ENCODE assay signal across 16 cellular contexts in genomic region chr1:172277989-172278388, GRCh38.
"Had no signal": no experiment of that assay in that cellular context is flagged by ENCODE, and none has a peak within 500 bp of the region (broad histone marks: within the 10 kb centered on the region; RNA-seq: fewer than 3 reads in every experiment).

No MANE protein-coding gene starts in this region.

- H3K36me3 Mint-ChIP-seq: memory B cell, T-cell had no signal

- H3K27me3 ChIP-seq: heart left ventricle, tibial artery had no signal

- FAIRE-seq: kidney had no signal

- H3K27ac ChIP-seq: heart left ventricle, left ventricle myocardium inferior, tibial artery, VCaP had no signal

- H3K27ac Mint-ChIP-seq: activated CD4-positive, alpha-beta memory T cell treated with anti-CD3 and anti-CD28 coated beads, Interleukin-2, amount 10 ng/mL, durations not matched to agents 7 days and 5 days; activated naive CD4-positive, alpha-beta T cell treated with anti-CD3 and anti-CD28 coated beads for 36 hours; memory B cell; nephron progenitor cell; T-cell had no signal

- DNase-seq: activated CD4-positive, alpha-beta memory T cell treated with anti-CD3 and anti-CD28 coated beads, Interleukin-2, amount 10 ng/mL, durations not matched to agents 7 days and 5 days; activated CD8-positive, alpha-beta memory T cell treated with anti-CD3 and anti-CD28 coated beads, Interleukin-2, amount 50 U/mL, for 4 hours; activated naive CD4-positive, alpha-beta T cell treated with anti-CD3 and anti-CD28 coated beads for 36 hours; caudate nucleus; effector CD4-positive, alpha-beta T cell; heart left ventricle; kidney; left ventricle myocardium inferior; nephron progenitor cell; T-cell; T1000; tibial artery had no signal

- H3K9me3 Mint-ChIP-seq: activated CD4-positive, alpha-beta memory T cell treated with anti-CD3 and anti-CD28 coated beads, Interleukin-2, amount 10 ng/mL, durations not matched to agents 7 days and 5 days; activated naive CD4-positive, alpha-beta T cell treated with anti-CD3 and anti-CD28 coated beads for 36 hours; memory B cell; nephron progenitor cell; T-cell had no signal

- H3K9me3 ChIP-seq: heart left ventricle, left ventricle myocardium inferior, tibial artery had no signal

- H3K4me3 ChIP-seq: coronary artery, heart left ventricle, left ventricle myocardium inferior, skin epidermis, tibial artery had no signal

- H3K27me3 Mint-ChIP-seq: activated CD4-positive, alpha-beta memory T cell treated with anti-CD3 and anti-CD28 coated beads, Interleukin-2, amount 10 ng/mL, durations not matched to agents 7 days and 5 days; memory B cell; T-cell had no signal

- ATAC-seq: heart left ventricle, T-cell had no signal

- H3K4me3 Mint-ChIP-seq: activated CD4-positive, alpha-beta memory T cell treated with anti-CD3 and anti-CD28 coated beads, Interleukin-2, amount 10 ng/mL, durations not matched to agents 7 days and 5 days; activated naive CD4-positive, alpha-beta T cell treated with anti-CD3 and anti-CD28 coated beads for 36 hours; memory B cell; nephron progenitor cell; T-cell had no signal

- H3K36me3 ChIP-seq: heart left ventricle, left ventricle myocardium inferior, tibial artery had no signal
